Comparison of ENCODE assay signal across 25 cellular contexts in the genomic region with DNA sequence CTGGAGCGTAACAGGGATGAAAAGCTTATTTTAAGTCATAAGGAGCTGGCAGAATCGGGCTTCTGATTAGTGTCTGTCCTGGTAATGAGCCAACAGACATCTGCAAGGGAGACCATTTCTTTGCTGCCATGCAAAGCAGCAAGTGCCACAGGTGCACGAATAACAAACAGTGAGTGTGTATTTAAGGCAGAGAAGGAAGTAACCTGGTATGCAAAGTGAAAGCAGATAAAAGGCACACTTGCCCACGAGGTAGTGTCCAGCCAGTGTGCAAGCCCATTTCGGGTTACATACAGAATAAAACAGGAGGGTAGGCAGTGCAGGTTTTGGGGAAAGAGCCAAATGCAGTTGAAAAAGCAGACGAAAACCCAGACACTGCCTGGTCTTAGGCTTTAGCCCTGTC.
DNase-seq lines count a peak whose midpoint lies in the region; ATAC-seq, FAIRE-seq and TF ChIP-seq lines count a peak whose summit lies in the region.
"Had no signal": no experiment of that assay in that cellular context is flagged by ENCODE, and none has a peak within 500 bp of the region (broad histone marks: within the 10 kb centered on the region; RNA-seq: fewer than 3 reads in every experiment).

No MANE protein-coding gene starts in this region.

- no peak for TF ChIP-seq RAD21 in H1 (IDR thresholded peaks at IDR 0.05 in 1 of 2, conservative IDR thresholded peaks at IDR 0.05 in 1 of 2; ENCODE audit: low read depth in 2 of 2, low read length in 2 of 2)

- H2BK12ac ChIP-seq in H1 (ENCODE audit: low read depth, low read length): 0 out of 2 replicates have a peak overlapping the region, but pooled peaks have one; percentile 19
- no peak overlapping the region for H2BK12ac ChIP-seq in H9 (ENCODE audit: insufficient read length, low read depth, low read length)

- H3K4me2 ChIP-seq in H1 (ENCODE audit: insufficient read depth in 1 of 2, low read depth in 2 of 2, low read length in 2 of 2) (no peak overlapping the region), H9 (ENCODE audit: insufficient read depth, insufficient read length, low read length) (no peak overlapping the region)
- H3K4me2 ChIP-seq: SK-N-SH had no signal

- H3K9me3 ChIP-seq in H1 (ENCODE audit: insufficient read depth in 2 of 2, low read depth in 1 of 2, low read length in 1 of 2) (no peaks in the 10 kb centered on the region; a peak in 1 of 4 replicates), H9 (ENCODE audit: control insufficient read depth, low read depth, low read length) (no peaks in the 10 kb centered on the region)
- H3K9me3 ChIP-seq: esophagus muscularis mucosa, gastrocnemius medialis, SK-N-SH had no signal

- H3K27ac ChIP-seq in H1 (ENCODE audit: low read depth, low read length) (no peak overlapping the region), H9 (ENCODE audit: insufficient read length, low read depth, low read length) (no peak overlapping the region)
- H3K27ac ChIP-seq: brain microvascular endothelial cell, esophagus muscularis mucosa, gastrocnemius medialis had no signal

- no peaks in the 10 kb centered on the region; a peak in 1 of 8 replicates for H3K36me3 ChIP-seq in H1 (ENCODE audit: control insufficient read depth in 2 of 4, insufficient read depth in 4 of 4, low read length in 3 of 4)
- H3K36me3 ChIP-seq: brain microvascular endothelial cell, esophagus muscularis mucosa, gastrocnemius medialis had no signal

- no peak overlapping the region for H3K4me3 ChIP-seq in H1 (ENCODE audit: extremely low read depth in 1 of 4, insufficient read depth in 2 of 4, low read depth in 3 of 4, low read length in 4 of 4)
- H3K4me3 ChIP-seq: esophagus muscularis mucosa, gastrocnemius medialis had no signal

- 77% methylated on average over 6 of the region's 6 CpGs; no CpG with 5 or more reads in 1 of the 2 experiments for WGBS in H1 (ENCODE audit: extremely low coverage in 1 of 2, insufficient coverage in 1 of 2, insufficient read length in 1 of 2, insufficient replicate concordance in 2 of 2, low coverage in 1 of 2, low lambda C conversion rate in 2 of 2, missing lambda C conversion rate in 1 of 2), 2 experiments
- no CpG with 5 or more reads among the region's 6 CpGs for WGBS in H9 (ENCODE audit: extremely low coverage, insufficient read length, low lambda C conversion rate)

- H2BK120ac ChIP-seq in H1 (replicated peaks; ENCODE audit: low read depth, low read length) (no peak overlapping the region), H9 (ENCODE audit: low read depth, low read length, poor library complexity, severe bottlenecking) (no peak overlapping the region)

- no peak for TF ChIP-seq POLR2A in H1 (IDR thresholded peaks at IDR 0.05; ENCODE audit: control extremely low read depth in 1 of 2, low read depth in 2 of 2, low read length in 2 of 2)

- H3K79me1 ChIP-seq in H1 (ENCODE audit: low read depth, low read length) (no peaks in the 10 kb centered on the region), H9 (ENCODE audit: insufficient read depth, low read depth, low read length, poor library complexity, severe bottlenecking) (no peaks in the 10 kb centered on the region)

- POLR2A ChIA-PET in H1 (lab: Charles Lee; ENCODE audit: partially characterized antibody): no interaction called here

- no peak overlapping the region for H3T11ph ChIP-seq in H9 (ENCODE audit: low read length)

- H3K27me3 ChIP-seq in H1 (replicated peaks in 1 of 4; ENCODE audit: control insufficient read depth in 3 of 4, extremely low read depth in 1 of 4, insufficient read depth in 3 of 4, low read length in 3 of 4): no peaks in the 10 kb centered on the region
- no peaks in the 10 kb centered on the region for H3K27me3 ChIP-seq in H9 (ENCODE audit: insufficient read depth, low read length)
- H3K27me3 ChIP-seq: brain microvascular endothelial cell, esophagus muscularis mucosa, gastrocnemius medialis had no signal

- H4K8ac ChIP-seq in H1 (ENCODE audit: extremely low read depth, insufficient read depth, low read length): no peak overlapping the region
- no peak overlapping the region for H4K8ac ChIP-seq in H9 (replicated peaks; ENCODE audit: insufficient read length, low read depth, low read length)

- H2AK5ac ChIP-seq in H1 (ENCODE audit: low read depth, low read length) (no peak overlapping the region), H9 (ENCODE audit: insufficient read length, low read length) (no peak overlapping the region)

- H3K23me2 ChIP-seq in H1 (ENCODE audit: low read depth, low read length): no peaks in the 10 kb centered on the region
- H3K23me2 ChIP-seq in H9 (ENCODE audit: insufficient read length, low read depth, low read length, poor library complexity, severe bottlenecking): no peaks in the 10 kb centered on the region

- H2BK20ac ChIP-seq in H1 (ENCODE audit: low read length) (no peak overlapping the region), H9 (ENCODE audit: low read depth, low read length, poor library complexity, severe bottlenecking) (no peak overlapping the region)

- H2BK5ac ChIP-seq in H1 (ENCODE audit: low read depth, low read length) (peak overlapping the region; percentile 28; the same call in 1 of the 2 replicates), H9 (ENCODE audit: insufficient read length, low read length) (no peak overlapping the region)

- H3K56ac ChIP-seq in H1 (replicated peaks; ENCODE audit: insufficient read length, low read depth, low read length): no peak overlapping the region
- no peak overlapping the region for H3K56ac ChIP-seq in H9 (ENCODE audit: insufficient read length, low read depth, low read length)

- no peak for ATAC-seq in effector memory CD8-positive, alpha-beta T cell (replicated peaks)
- ATAC-seq: gastrocnemius medialis had no signal

- H3K79me2 ChIP-seq in H1 (ENCODE audit: control insufficient read depth in 1 of 2, insufficient read depth in 2 of 2, low read length in 2 of 2): no peaks in the 10 kb centered on the region
- no peaks in the 10 kb centered on the region for H3K79me2 ChIP-seq in H9 (ENCODE audit: insufficient read depth, low read length)

- peaks cover 14 to 20% of the 10 kb centered on the region in 2 experiments for H3K4me1 Mint-ChIP-seq in H9
- no peaks in the 10 kb centered on the region for H3K4me1 Mint-ChIP-seq in effector memory CD8-positive, alpha-beta T cell (ENCODE audit: low read depth in 2 of 2)
- H3K4me1 Mint-ChIP-seq: activated B cell treated with CpG ODN at 0.5 μM for 24 hours, CD14-positive monocyte had no signal

- H3K9ac ChIP-seq in H1 (replicated peaks in 1 of 4; ENCODE audit: extremely low read depth in 1 of 4, low read depth in 3 of 4, low read length in 3 of 4): no peak overlapping the region
- H3K9ac ChIP-seq in H9 (ENCODE audit: extremely low read depth, insufficient read length, low read length): no peak overlapping the region
- H3K9ac ChIP-seq: SK-N-SH had no signal

- H3K4me1 ChIP-seq in H1 (replicated peaks in 1 of 4; ENCODE audit: control insufficient read depth in 3 of 4, insufficient read depth in 4 of 4, low read length in 3 of 4) (peaks cover 0 to 4% (median 2%) of the 10 kb centered on the region in 4 experiments; a peak in 2 of 7 replicates), H9 (ENCODE audit: insufficient read depth, low read length) (no peaks in the 10 kb centered on the region)
- H3K4me1 ChIP-seq: esophagus muscularis mucosa, gastrocnemius medialis had no signal

- H3K27ac Mint-ChIP-seq in H9: peak overlapping the region in 1 of 3 experiments; percentile 42; a peak in 1 of 7 replicates
- no peak overlapping the region for H3K27ac Mint-ChIP-seq in effector memory CD8-positive, alpha-beta T cell
- H3K27ac Mint-ChIP-seq: activated B cell treated with CpG ODN at 0.5 μM for 24 hours; activated CD4-positive, alpha-beta memory T cell treated with anti-CD3 and anti-CD28 coated beads for 36 hours; CD14-positive monocyte had no signal

- TF ChIP-seq EP300 in H1 (IDR thresholded peaks at IDR 0.05; ENCODE audit: borderline replicate concordance in 1 of 2, low read depth in 2 of 2, low read length in 2 of 2): no peak

- H3K4ac ChIP-seq in H1 (replicated peaks; ENCODE audit: insufficient read length, low read depth, low read length): no peak overlapping the region
- H3K4ac ChIP-seq in H9 (ENCODE audit: low read depth, low read length): no peak overlapping the region

- H3K27me3 Mint-ChIP-seq in H9 (ENCODE audit: low read depth): no peaks in the 10 kb centered on the region; the same call in 1 of the 2 replicates
- no peaks in the 10 kb centered on the region for H3K27me3 Mint-ChIP-seq in effector memory CD8-positive, alpha-beta T cell
- H3K27me3 Mint-ChIP-seq: activated B cell treated with CpG ODN at 0.5 μM for 24 hours; activated CD4-positive, alpha-beta memory T cell treated with anti-CD3 and anti-CD28 coated beads for 36 hours had no signal

- no peak overlapping the region for H3K4me3 Mint-ChIP-seq in H9
- H3K4me3 Mint-ChIP-seq in effector memory CD8-positive, alpha-beta T cell: no peak overlapping the region
- H3K4me3 Mint-ChIP-seq: activated B cell treated with CpG ODN at 0.5 μM for 24 hours; activated CD4-positive, alpha-beta memory T cell treated with anti-CD3 and anti-CD28 coated beads for 36 hours; CD14-positive monocyte had no signal

- H4K91ac ChIP-seq in H1 (replicated peaks; ENCODE audit: insufficient read length, low read length) (no peak overlapping the region), H9 (ENCODE audit: insufficient read length, low read depth, low read length) (no peak overlapping the region)

- H3K23ac ChIP-seq in H1 (ENCODE audit: insufficient read length): no peak overlapping the region
- no peak overlapping the region for H3K23ac ChIP-seq in H9 (ENCODE audit: insufficient read length, low read depth, low read length)

- H3K14ac ChIP-seq in H1 (ENCODE audit: insufficient read length) (no peak overlapping the region), H9 (ENCODE audit: insufficient read depth, low read length) (no peak overlapping the region)

- peak overlapping the region; percentile 76; the same call in 1 of the 2 replicates for H2AFZ ChIP-seq in H1 (ENCODE audit: low read length)
- no peak overlapping the region for H2AFZ ChIP-seq in H9 (ENCODE audit: low read length)

- no peak overlapping the region for H3K18ac ChIP-seq in H1 (ENCODE audit: extremely low read depth, low read length)
- H3K18ac ChIP-seq in H9 (ENCODE audit: insufficient read length, low read depth, low read length): no peak overlapping the region

- H3K36me3 Mint-ChIP-seq in H9 (ENCODE audit: insufficient read depth in 1 of 3, low read depth in 3 of 3): peaks cover 3 to 6% (median 5%) of the 10 kb centered on the region in 3 experiments; a peak in 5 of 7 replicates
- H3K36me3 Mint-ChIP-seq in effector memory CD8-positive, alpha-beta T cell (ENCODE audit: insufficient read depth): no peaks in the 10 kb centered on the region
- H3K36me3 Mint-ChIP-seq: activated CD4-positive, alpha-beta memory T cell treated with anti-CD3 and anti-CD28 coated beads for 36 hours; CD14-positive monocyte had no signal

- CTCF ChIA-PET in H1 (lab: Charles Lee; ENCODE audit: partially characterized antibody): interaction anchor here (1.7 kb wide), 1 partner anchor 26 kb away, joined by 5 read pairs; no protein-coding TSS in a partner anchor

- peaks cover 4 to 6% of the 10 kb centered on the region in 2 experiments; a peak in 3 of 5 replicates for H3K9me3 Mint-ChIP-seq in H9
- peaks cover 17 to 18% of the 10 kb centered on the region in 2 donors for H3K9me3 Mint-ChIP-seq in effector memory CD8-positive, alpha-beta T cell
- H3K9me3 Mint-ChIP-seq: activated B cell treated with CpG ODN at 0.5 μM for 24 hours had no signal

- no peak for FAIRE-seq in H1 (lab: Jason Lieb, UNC)
- FAIRE-seq: GM12892, GM19239, keratinocyte had no signal

- no peaks in the 10 kb centered on the region for H4K20me1 ChIP-seq in H1 (replicated peaks in 1 of 2; ENCODE audit: control insufficient read depth in 1 of 2, insufficient read depth in 2 of 2, low read length in 2 of 2)
- no peaks in the 10 kb centered on the region for H4K20me1 ChIP-seq in H9 (ENCODE audit: control insufficient read depth, insufficient read depth, insufficient read length)

- peak; percentile 59 for DNase-seq in DMS153 (lab: John Stamatoyannopoulos, UW)
- peak; percentile 15 for DNase-seq in HT1080 (ENCODE audit: low read depth)
- peak; percentile 74 for DNase-seq in NCI-H774 (lab: John Stamatoyannopoulos, UW)
- DNase-seq in H1 (ENCODE audit: low read depth in 1 of 2, low spot score in 2 of 2): no peak
- DNase-seq in H9: no peak
- DNase-seq in effector memory CD8-positive, alpha-beta T cell: no peak
- DNase-seq in UCSD-AML1 (lab: John Stamatoyannopoulos, UW; ENCODE audit: unreplicated experiment): no peak
- DNase-seq in germinal center (ENCODE audit: low spot score): no peak
- DNase-seq: activated B cell treated with CpG ODN at 0.5 μM for 24 hours; activated CD4-positive, alpha-beta memory T cell treated with anti-CD3 and anti-CD28 coated beads for 36 hours; activated effector memory CD4-positive, alpha-beta T cell treated with anti-CD3 and anti-CD28 coated beads, Interleukin-2, amount 50 U/mL, for 16 hours; activated T-cell treated with anti-CD3 and anti-CD28 coated beads for 4 hours; brain microvascular endothelial cell; DMS79; effector memory CD4-positive, alpha-beta T cell; gastrocnemius medialis; Kasumi-1; NCI-H1105 treated with DMSO at 0.1 percent for 48 hours; SK-N-SH; stimulated activated CD4-positive, alpha-beta T cell treated with anti-CD3 and anti-CD28 coated beads, Interleukin-1b, Interleukin-23, amount 100 ng/mL, for 48 hours had no signal

- TF ChIP-seq CTCF in H1 (IDR thresholded peaks at IDR 0.05; ENCODE audit: control extremely low read depth in 1 of 3, insufficient read depth in 1 of 3, low read depth in 1 of 3, low read length in 3 of 3) (no peak), H9 (conservative IDR thresholded peaks at IDR 0.05) (no peak)

- H4K5ac ChIP-seq in H1 (ENCODE audit: insufficient read length, low read depth, low read length) (no peak overlapping the region), H9 (ENCODE audit: insufficient read length, low read depth, low read length) (no peak overlapping the region)

- H2BK15ac ChIP-seq in H1 (ENCODE audit: low read length): no peak overlapping the region
- no peak overlapping the region for H2BK15ac ChIP-seq in H9 (ENCODE audit: low read depth, low read length)

Comparison
In these comparisons a context has a peak if more than half of its experiments do, and no peak if none do; other contexts are left out.
1. DNase-seq: peak in DMS153 (single experiment), HT1080 (single experiment) and NCI-H774 (single experiment); none in H1 (0 of 2), H9 (single experiment), effector memory CD8-positive, alpha-beta T cell (0 of 3), UCSD-AML1 (single experiment) and germinal center (single experiment).